In genomic region chr10:128571745-128572144, GRCh38 we compare ENCODE assay signal across 23 cellular contexts.
"Had no signal": no experiment of that assay in that cellular context is flagged by ENCODE, and none has a peak within 500 bp of the region (broad histone marks: within the 10 kb centered on the region; RNA-seq: fewer than 3 reads in every experiment).

No MANE protein-coding gene starts in this region.

- H3K36me3 ChIP-seq: adrenal gland, breast epithelium, gastroesophageal sphincter, heart right ventricle, ovary, thoracic aorta, vagina, WERI-Rb-1 had no signal

- H3K9me3 ChIP-seq: adrenal gland, breast epithelium, gastroesophageal sphincter, heart right ventricle, ovary, thoracic aorta, vagina had no signal

- H3K4me1 ChIP-seq: adrenal gland, breast epithelium, gastroesophageal sphincter, vagina had no signal

- H3K27ac ChIP-seq: adrenal gland, breast epithelium, coronary artery, gastroesophageal sphincter, heart right ventricle, ovary, thoracic aorta, vagina, WERI-Rb-1 had no signal

- H3K4me1 Mint-ChIP-seq: stimulated activated effector memory CD8-positive, alpha-beta T cell treated with anti-CD3 and anti-CD28 coated beads, Interleukin-12 subunit alpha, Interleukin-12 subunit beta, amount 100 ng/mL, for 72 hours had no signal

- H3K9me3 Mint-ChIP-seq: activated naive CD4-positive, alpha-beta T cell treated with anti-CD3 and anti-CD28 coated beads, Interleukin-2, amount 50 U/mL, for 72 hours; activated T-helper 1 cell treated with anti-CD3 and anti-CD28 coated beads, Interleukin-12 subunit alpha, Interleukin-12 subunit beta, Interleukin-2, Interleukin-4 antibody, amounts not matched to agents 30 ng/mL and 10 ng/mL and 1 ng/mL, durations not matched to agents 14 hours and 24 hours and 36 hours; neural crest cell; stimulated activated effector memory CD8-positive, alpha-beta T cell treated with anti-CD3 and anti-CD28 coated beads, Interleukin-12 subunit alpha, Interleukin-12 subunit beta, amount 100 ng/mL, for 72 hours had no signal

- H3K36me3 Mint-ChIP-seq: activated naive CD4-positive, alpha-beta T cell treated with anti-CD3 and anti-CD28 coated beads, Interleukin-2, amount 50 U/mL, for 72 hours; stimulated activated effector memory CD8-positive, alpha-beta T cell treated with anti-CD3 and anti-CD28 coated beads, Interleukin-12 subunit alpha, Interleukin-12 subunit beta, amount 100 ng/mL, for 72 hours had no signal

- ATAC-seq: activated naive CD4-positive, alpha-beta T cell treated with anti-CD3 and anti-CD28 coated beads, Interleukin-2, amount 50 U/mL, for 72 hours; esophagus mucosa; gastroesophageal sphincter; heart right ventricle; left lobe of liver; sciatic nerve had no signal

- FAIRE-seq: astrocyte, keratinocyte had no signal

- DNase-seq: activated CD4-positive, alpha-beta T cell treated with anti-CD3 and anti-CD28 coated beads, Interleukin-2, amount 50 U/mL, for 4 hours; activated gamma-delta T cell treated with Interleukin-2 at 50 U/mL for 16 hours; activated T-cell treated with anti-CD3 and anti-CD28 coated beads for 4 hours; adrenal gland; heart right ventricle; ovary; stimulated activated CD4-positive, alpha-beta T cell treated with anti-CD3 and anti-CD28 coated beads, Interleukin-4, amount 100 ng/mL, for 24 hours; T-helper 2 cell; WERI-Rb-1 had no signal

- H3K27ac Mint-ChIP-seq: activated naive CD4-positive, alpha-beta T cell treated with anti-CD3 and anti-CD28 coated beads, Interleukin-2, amount 50 U/mL, for 72 hours; activated T-helper 1 cell treated with anti-CD3 and anti-CD28 coated beads, Interleukin-12 subunit alpha, Interleukin-12 subunit beta, Interleukin-2, Interleukin-4 antibody, amounts not matched to agents 30 ng/mL and 10 ng/mL and 1 ng/mL, durations not matched to agents 14 hours and 24 hours and 36 hours; stimulated activated effector memory CD8-positive, alpha-beta T cell treated with anti-CD3 and anti-CD28 coated beads, Interleukin-12 subunit alpha, Interleukin-12 subunit beta, amount 100 ng/mL, for 72 hours had no signal

- H3K4me3 Mint-ChIP-seq: activated T-helper 1 cell treated with anti-CD3 and anti-CD28 coated beads, Interleukin-12 subunit alpha, Interleukin-12 subunit beta, Interleukin-2, Interleukin-4 antibody, amounts not matched to agents 30 ng/mL and 10 ng/mL and 1 ng/mL, durations not matched to agents 14 hours and 24 hours and 36 hours; neural crest cell; stimulated activated effector memory CD8-positive, alpha-beta T cell treated with anti-CD3 and anti-CD28 coated beads, Interleukin-12 subunit alpha, Interleukin-12 subunit beta, amount 100 ng/mL, for 72 hours had no signal

- H3K4me3 ChIP-seq: adrenal gland, breast epithelium, coronary artery, gastroesophageal sphincter, heart right ventricle, ovary, thoracic aorta, vagina had no signal

- H3K27me3 ChIP-seq: breast epithelium, ovary, vagina had no signal
